In genomic region chr14:42334931-42335330, GRCh38 we compare ENCODE assay signal across 39 cellular contexts.
"Had no signal": no experiment of that assay in that cellular context is flagged by ENCODE, and none has a peak within 500 bp of the region (broad histone marks: within the 10 kb centered on the region; RNA-seq: fewer than 3 reads in every experiment).

No MANE protein-coding gene starts in this region.

- H3K4me1 ChIP-seq: adrenal gland, ascending aorta, body of pancreas, breast epithelium had no signal

- H3K36me3 Mint-ChIP-seq: activated naive CD4-positive, alpha-beta T cell treated with anti-CD3 and anti-CD28 coated beads, Interleukin-2, amount 10 ng/mL, durations not matched to agents 7 days and 5 days; activated naive CD4-positive, alpha-beta T cell treated with anti-CD3 and anti-CD28 coated beads, Interleukin-2, amount 50 U/mL, for 24 hours; activated naive CD4-positive, alpha-beta T cell treated with anti-CD3 and anti-CD28 coated beads, Interleukin-2, amount 50 U/mL, for 72 hours; activated naive CD8-positive, alpha-beta T cell; activated naive CD8-positive, alpha-beta T cell treated with anti-CD3 and anti-CD28 coated beads, Interleukin-2, amount 10 ng/mL, durations not matched to agents 7 days and 5 days; brain had no signal

- H3K9me3 Mint-ChIP-seq: activated naive CD4-positive, alpha-beta T cell treated with anti-CD3 and anti-CD28 coated beads, Interleukin-2, amount 50 U/mL, for 24 hours; activated naive CD4-positive, alpha-beta T cell treated with anti-CD3 and anti-CD28 coated beads, Interleukin-2, amount 50 U/mL, for 72 hours; activated naive CD8-positive, alpha-beta T cell treated with anti-CD3 and anti-CD28 coated beads, Interleukin-2, amount 10 ng/mL, durations not matched to agents 7 days and 5 days; activated T-cell treated with anti-CD3 and anti-CD28 coated beads, Interleukin-2, amount 50 U/mL, for 4 hours; activated T-cell treated with anti-CD3 and anti-CD28 coated beads, Interleukin-2, amount 50 U/mL, for 72 hours; brain; central memory CD8-positive, alpha-beta T cell had no signal

- H3K4me3 Mint-ChIP-seq: activated naive CD4-positive, alpha-beta T cell treated with anti-CD3 and anti-CD28 coated beads for 36 hours; activated naive CD4-positive, alpha-beta T cell treated with anti-CD3 and anti-CD28 coated beads, Interleukin-2, amount 10 ng/mL, durations not matched to agents 7 days and 5 days; activated naive CD4-positive, alpha-beta T cell treated with anti-CD3 and anti-CD28 coated beads, Interleukin-2, amount 50 U/mL, for 24 hours; activated naive CD8-positive, alpha-beta T cell; activated naive CD8-positive, alpha-beta T cell treated with anti-CD3 and anti-CD28 coated beads, Interleukin-2, amount 10 ng/mL, durations not matched to agents 7 days and 5 days; activated naive CD8-positive, alpha-beta T cell treated with anti-CD3 and anti-CD28 coated beads, Interleukin-2, amount 50 U/mL, for 24 hours; activated T-cell treated with anti-CD3 and anti-CD28 coated beads, Interleukin-2, amount 50 U/mL, for 24 hours; activated T-cell treated with anti-CD3 and anti-CD28 coated beads, Interleukin-2, amount 50 U/mL, for 4 hours; activated T-cell treated with anti-CD3 and anti-CD28 coated beads, Interleukin-2, amount 50 U/mL, for 72 hours; activated T-helper 1 cell treated with anti-CD3 and anti-CD28 coated beads, Interleukin-12 subunit alpha, Interleukin-12 subunit beta, Interleukin-2, Interleukin-4 antibody, amounts not matched to agents 30 ng/mL and 10 ng/mL and 1 ng/mL, durations not matched to agents 14 hours and 24 hours and 36 hours; activated T-helper 17 cell treated with anti-CD3 and anti-CD28 coated beads, Interleukin-2, amount 50 U/mL, for 72 hours; brain; central memory CD8-positive, alpha-beta T cell had no signal

- H3K27me3 Mint-ChIP-seq: activated naive CD4-positive, alpha-beta T cell treated with anti-CD3 and anti-CD28 coated beads, Interleukin-2, amount 10 ng/mL, durations not matched to agents 7 days and 5 days; activated naive CD4-positive, alpha-beta T cell treated with anti-CD3 and anti-CD28 coated beads, Interleukin-2, amount 50 U/mL, for 24 hours; activated naive CD8-positive, alpha-beta T cell; activated naive CD8-positive, alpha-beta T cell treated with anti-CD3 and anti-CD28 coated beads, Interleukin-2, amount 10 ng/mL, durations not matched to agents 7 days and 5 days; activated naive CD8-positive, alpha-beta T cell treated with anti-CD3 and anti-CD28 coated beads, Interleukin-2, amount 50 U/mL, for 24 hours; activated T-cell treated with anti-CD3 and anti-CD28 coated beads, Interleukin-2, amount 50 U/mL, for 24 hours; activated T-helper 17 cell treated with anti-CD3 and anti-CD28 coated beads, Interleukin-2, amount 50 U/mL, for 72 hours; brain; central memory CD8-positive, alpha-beta T cell had no signal

- H3K27ac ChIP-seq: adrenal gland, ascending aorta, body of pancreas, brain microvascular endothelial cell, breast epithelium, cardiac muscle cell had no signal

- FAIRE-seq: astrocyte, bronchial epithelial cell had no signal

- H3K27me3 ChIP-seq: adrenal gland, ascending aorta, body of pancreas, brain microvascular endothelial cell, breast epithelium, cardiac muscle cell had no signal

- DNase-seq: activated effector memory CD4-positive, alpha-beta T cell treated with anti-CD3 and anti-CD28 coated beads, Interleukin-2, amount 50 U/mL, for 16 hours; activated effector memory CD4-positive, alpha-beta T cell treated with Interleukin-2 at 50 U/mL for 16 hours; activated gamma-delta T cell; activated gamma-delta T cell treated with Interleukin-2 at 50 U/mL for 16 hours; activated naive CD4-positive, alpha-beta T cell; activated naive CD4-positive, alpha-beta T cell treated with anti-CD3 and anti-CD28 coated beads for 36 hours; activated naive CD4-positive, alpha-beta T cell treated with anti-CD3 and anti-CD28 coated beads, Interleukin-2, amount 10 ng/mL, durations not matched to agents 7 days and 5 days; activated naive CD4-positive, alpha-beta T cell treated with anti-CD3 and anti-CD28 coated beads, Interleukin-2, amount 50 U/mL, for 16 hours; activated naive CD4-positive, alpha-beta T cell treated with Interleukin-2 at 50 U/mL for 16 hours; activated naive CD8-positive, alpha-beta T cell treated with anti-CD3 and anti-CD28 coated beads, Interleukin-2, amount 10 ng/mL, durations not matched to agents 7 days and 5 days; activated naive CD8-positive, alpha-beta T cell treated with anti-CD3 and anti-CD28 coated beads, Interleukin-2, amount 50 U/mL, for 24 hours; activated T-cell treated with anti-CD3 and anti-CD28 coated beads, Interleukin-2, amount 50 U/mL, for 1 hour; activated T-cell treated with anti-CD3 and anti-CD28 coated beads, Interleukin-2, amount 50 U/mL, for 24 hours; activated T-cell treated with anti-CD3 and anti-CD28 coated beads, Interleukin-2, amount 50 U/mL, for 4 hours; activated T-cell treated with anti-CD3 and anti-CD28 coated beads, Interleukin-2, amount 50 U/mL, for 48 hours; activated T-cell treated with anti-CD3 and anti-CD28 coated beads, Interleukin-2, amount 50 U/mL, for 72 hours; adrenal gland; amniotic stem cell; amygdala; anterior cingulate cortex; aorta; body of pancreas; brain microvascular endothelial cell; caudate nucleus; central memory CD4-positive, alpha-beta T cell; cerebellar nuclear complex had no signal

- H3K27ac Mint-ChIP-seq: activated naive CD4-positive, alpha-beta T cell treated with anti-CD3 and anti-CD28 coated beads for 36 hours; activated naive CD4-positive, alpha-beta T cell treated with anti-CD3 and anti-CD28 coated beads, Interleukin-2, amount 10 ng/mL, durations not matched to agents 7 days and 5 days; activated naive CD4-positive, alpha-beta T cell treated with anti-CD3 and anti-CD28 coated beads, Interleukin-2, amount 50 U/mL, for 24 hours; activated naive CD4-positive, alpha-beta T cell treated with anti-CD3 and anti-CD28 coated beads, Interleukin-2, amount 50 U/mL, for 72 hours; activated naive CD8-positive, alpha-beta T cell; activated naive CD8-positive, alpha-beta T cell treated with anti-CD3 and anti-CD28 coated beads, Interleukin-2, amount 10 ng/mL, durations not matched to agents 7 days and 5 days; activated naive CD8-positive, alpha-beta T cell treated with anti-CD3 and anti-CD28 coated beads, Interleukin-2, amount 50 U/mL, for 24 hours; activated T-cell treated with anti-CD3 and anti-CD28 coated beads, Interleukin-2, amount 50 U/mL, for 24 hours; activated T-cell treated with anti-CD3 and anti-CD28 coated beads, Interleukin-2, amount 50 U/mL, for 72 hours; activated T-helper 1 cell treated with anti-CD3 and anti-CD28 coated beads, Interleukin-12 subunit alpha, Interleukin-12 subunit beta, Interleukin-2, Interleukin-4 antibody, amounts not matched to agents 30 ng/mL and 10 ng/mL and 1 ng/mL, durations not matched to agents 14 hours and 24 hours and 36 hours; activated T-helper 17 cell treated with anti-CD3 and anti-CD28 coated beads, Interleukin-2, amount 50 U/mL, for 72 hours; activated T-helper 2 cell treated with anti-CD3 and anti-CD28 coated beads, Interferon-gamma antibody, Interleukin-2, Interleukin-4, amounts not matched to agents 10 μg/mL and 5 μg/mL and 100 μg/mL, durations not matched to agents 14 hours and 24 hours and 36 hours; brain had no signal

- H3K36me3 ChIP-seq: adrenal gland, ascending aorta, brain microvascular endothelial cell, breast epithelium, cardiac muscle cell had no signal

- H3K4me3 ChIP-seq: adrenal gland, ascending aorta, body of pancreas, breast epithelium, cardiac muscle cell had no signal

- H3K9me3 ChIP-seq: adrenal gland, ascending aorta, body of pancreas, breast epithelium had no signal

- ATAC-seq: activated naive CD4-positive, alpha-beta T cell treated with anti-CD3 and anti-CD28 coated beads, Interleukin-2, amount 50 U/mL, for 72 hours; activated naive CD8-positive, alpha-beta T cell treated with anti-CD3 and anti-CD28 coated beads, Interleukin-2, amount 50 U/mL, for 24 hours; activated T-cell treated with anti-CD3 and anti-CD28 coated beads, Interleukin-2, amount 50 U/mL, for 4 hours; activated T-cell treated with anti-CD3 and anti-CD28 coated beads, Interleukin-2, amount 50 U/mL, for 72 hours; activated T-helper 17 cell treated with anti-CD3 and anti-CD28 coated beads, Interleukin-2, amount 50 U/mL, for 72 hours; body of pancreas had no signal

- H3K4me1 Mint-ChIP-seq: activated naive CD4-positive, alpha-beta T cell treated with anti-CD3 and anti-CD28 coated beads, Interleukin-2, amount 10 ng/mL, durations not matched to agents 7 days and 5 days; activated naive CD4-positive, alpha-beta T cell treated with anti-CD3 and anti-CD28 coated beads, Interleukin-2, amount 50 U/mL, for 24 hours; activated naive CD8-positive, alpha-beta T cell treated with anti-CD3 and anti-CD28 coated beads, Interleukin-2, amount 10 ng/mL, durations not matched to agents 7 days and 5 days; activated naive CD8-positive, alpha-beta T cell treated with anti-CD3 and anti-CD28 coated beads, Interleukin-2, amount 50 U/mL, for 24 hours; activated T-helper 17 cell treated with anti-CD3 and anti-CD28 coated beads, Interleukin-2, amount 50 U/mL, for 72 hours; brain; central memory CD8-positive, alpha-beta T cell had no signal
